12 cellular contexts compared by ENCODE assay signal in the genomic region with DNA sequence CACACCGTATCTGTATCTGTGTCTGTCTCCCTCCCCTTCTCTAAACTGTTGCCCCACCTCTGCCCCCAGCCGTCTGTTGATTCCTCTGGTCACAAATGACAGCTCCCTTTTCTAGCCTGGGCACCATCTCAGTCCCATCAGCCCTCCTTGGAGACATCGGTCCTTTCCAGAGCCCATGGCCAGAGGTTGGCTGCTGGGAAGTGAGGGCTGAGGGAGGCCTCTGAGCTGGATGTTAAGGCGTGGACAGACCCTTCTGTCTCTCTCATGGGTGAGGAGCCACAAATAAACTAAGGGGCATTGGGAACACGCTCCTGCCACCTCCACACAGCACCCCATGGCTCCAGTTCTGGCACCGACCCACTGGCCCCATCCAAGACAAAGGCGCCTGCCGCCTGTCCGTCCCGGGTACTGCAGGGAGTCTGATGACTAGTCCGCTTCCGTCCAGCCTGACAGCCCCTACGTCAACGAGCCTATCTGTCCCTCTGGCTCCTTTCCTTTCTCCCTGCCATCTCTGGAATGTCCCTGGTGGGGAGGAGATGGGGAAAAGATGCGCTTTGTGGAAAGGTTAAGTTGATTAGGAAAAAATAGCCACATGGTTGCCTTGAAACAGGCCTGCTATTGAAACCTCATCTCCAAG. TPM values are rescaled to one million over a fixed set of nuclear protein-coding genes. Genes with fewer than 3 reads are reported as not detected.
DNase-seq lines count a peak whose midpoint lies in the region; ATAC-seq and TF ChIP-seq lines count a peak whose summit lies in the region.
"Had no signal": no experiment of that assay in that cellular context is flagged by ENCODE, and none has a peak within 500 bp of the region (broad histone marks: within the 10 kb centered on the region; RNA-seq: fewer than 3 reads in every experiment).

No MANE protein-coding gene starts in this region.

- H3K36me3 ChIP-seq in Panc1 (ENCODE audit: control insufficient read depth, insufficient read depth, low read length) (peaks cover 4% of the 10 kb centered on the region; the same call in 1 of the 2 replicates), ectodermal cell (ENCODE audit: control insufficient read depth, insufficient read depth, low read length) (no peaks in the 10 kb centered on the region), lower lobe of right lung (peaks cover 27% of the 10 kb centered on the region)
- H3K36me3 ChIP-seq: neutrophil had no signal

- no peaks in the 10 kb centered on the region for H3K9me3 Mint-ChIP-seq in stimulated activated naive B cell treated with anti-CD40 and anti-IgM and Interleukin-4, amounts not matched to agents 10 μg/mL and 1 μg/mL and 100 μg/mL, for 72 hours
- H3K9me3 Mint-ChIP-seq: activated naive CD4-positive, alpha-beta T cell treated with anti-CD3 and anti-CD28 coated beads, Interleukin-2, amount 10 ng/mL, durations not matched to agents 7 days and 5 days had no signal

- H3K9me3 ChIP-seq in Panc1 (ENCODE audit: control insufficient read depth, insufficient read depth, low read depth, low read length) (no peaks in the 10 kb centered on the region), ectodermal cell (ENCODE audit: control insufficient read depth, low read length) (no peaks in the 10 kb centered on the region), lower lobe of right lung (no peaks in the 10 kb centered on the region)
- H3K9me3 ChIP-seq: neutrophil had no signal

- BruUV-seq in Panc1 (replicated peaks; lab: Mats Ljungman, UMichigan), result no TSS peak

- no peak overlapping the region for H3K4me3 Mint-ChIP-seq in stimulated activated naive B cell treated with anti-CD40 and anti-IgM and Interleukin-4, amounts not matched to agents 10 μg/mL and 1 μg/mL and 100 μg/mL, for 72 hours
- H3K4me3 Mint-ChIP-seq: activated naive CD4-positive, alpha-beta T cell treated with anti-CD3 and anti-CD28 coated beads, Interleukin-2, amount 10 ng/mL, durations not matched to agents 7 days and 5 days had no signal

- peak overlapping the region; percentile 89 for H3K27ac ChIP-seq in Panc1 (ENCODE audit: low read length)
- H3K27ac ChIP-seq in ectodermal cell (ENCODE audit: insufficient read depth, low read depth, low read length, poor library complexity, severe bottlenecking), result peak overlapping the region; percentile 86
- H3K27ac ChIP-seq in lower lobe of right lung, result peak overlapping the region; percentile 77
- H3K27ac ChIP-seq: neutrophil had no signal

- intact Hi-C loops in Panc1 (cut with micrococcal nuclease; ENCODE audit: unreplicated experiment) (loop anchor here (5.0 kb wide), 1 partner anchor 62 kb away; no protein-coding TSS in a partner anchor), lower lobe of right lung (cut with DNase I) (no loop called here)

- H3K4me3 ChIP-seq in Panc1 (ENCODE audit: low read depth in 2 of 2, low read length in 2 of 2), result no peak overlapping the region
- H3K4me3 ChIP-seq in ectodermal cell (ENCODE audit: insufficient read depth, low read depth, low read length), result no peak overlapping the region
- peak overlapping the region; percentile 2 for H3K4me3 ChIP-seq in lower lobe of right lung

- POLR2A ChIA-PET in Panc1 (lab: Charles Lee), result no interaction called here

- H3K27ac Mint-ChIP-seq in stimulated activated naive B cell treated with anti-CD40 and anti-IgM and Interleukin-4, amounts not matched to agents 10 μg/mL and 1 μg/mL and 100 μg/mL, for 72 hours, result peak overlapping the region; percentile 47
- H3K27ac Mint-ChIP-seq: activated naive CD4-positive, alpha-beta T cell treated with anti-CD3 and anti-CD28 coated beads, Interleukin-2, amount 10 ng/mL, durations not matched to agents 7 days and 5 days had no signal

- DNase-seq in Panc1 (ENCODE audit: low read depth, low spot score), result no peak
- peak; percentile 57 for DNase-seq in lower lobe of right lung
- DNase-seq in stimulated activated naive B cell treated with anti-CD40 and anti-IgM and Interleukin-4, amounts not matched to agents 10 μg/mL and 1 μg/mL and 100 μg/mL, for 72 hours, result no peak
- DNase-seq in D341Med (ENCODE audit: low spot score), result no peak
- DNase-seq in HT-29 (ENCODE audit: low spot score), result no peak
- no peak for DNase-seq in stimulated activated CD4-positive, alpha-beta T cell treated with anti-CD3 and anti-CD28 coated beads, Interleukin-4, amount 100 ng/mL, for 1 hour
- DNase-seq: activated CD4-positive, CD25-positive, alpha-beta regulatory T cell; activated naive CD4-positive, alpha-beta T cell treated with anti-CD3 and anti-CD28 coated beads, Interleukin-2, amount 10 ng/mL, durations not matched to agents 7 days and 5 days; MM.1S had no signal

- no peaks in the 10 kb centered on the region for H3K27me3 ChIP-seq in Panc1 (ENCODE audit: control insufficient read depth, insufficient read depth, low read length)
- H3K27me3 ChIP-seq in ectodermal cell (ENCODE audit: control insufficient read depth, insufficient read depth, low read length, poor library complexity, severe bottlenecking), result peaks cover 29% of the 10 kb centered on the region
- H3K27me3 ChIP-seq in lower lobe of right lung (ENCODE audit: low read depth), result peaks cover 7% of the 10 kb centered on the region

- peaks cover 86 to 97% of the 10 kb centered on the region in 2 donors for H3K27me3 Mint-ChIP-seq in stimulated activated naive B cell treated with anti-CD40 and anti-IgM and Interleukin-4, amounts not matched to agents 10 μg/mL and 1 μg/mL and 100 μg/mL, for 72 hours

- H3K4me1 ChIP-seq in Panc1 (ENCODE audit: control insufficient read depth, insufficient read depth, low read length) (peaks cover 53% of the 10 kb centered on the region), ectodermal cell (ENCODE audit: control insufficient read depth, insufficient read depth, low read length) (peaks cover 52% of the 10 kb centered on the region), lower lobe of right lung (peaks cover 84% of the 10 kb centered on the region)

- TF ChIP-seq CTCF in Panc1 (IDR thresholded peaks at IDR 0.05), result no peak
- TF ChIP-seq CTCF in lower lobe of right lung (IDR thresholded peaks at IDR 0.05), result peak; percentile 34

- peaks cover 58 to 74% of the 10 kb centered on the region in 2 donors for H3K4me1 Mint-ChIP-seq in stimulated activated naive B cell treated with anti-CD40 and anti-IgM and Interleukin-4, amounts not matched to agents 10 μg/mL and 1 μg/mL and 100 μg/mL, for 72 hours

- H3K36me3 Mint-ChIP-seq in stimulated activated naive B cell treated with anti-CD40 and anti-IgM and Interleukin-4, amounts not matched to agents 10 μg/mL and 1 μg/mL and 100 μg/mL, for 72 hours, result peaks cover 0 to 10% of the 10 kb centered on the region in 2 donors
- H3K36me3 Mint-ChIP-seq: activated naive CD4-positive, alpha-beta T cell treated with anti-CD3 and anti-CD28 coated beads, Interleukin-2, amount 10 ng/mL, durations not matched to agents 7 days and 5 days had no signal

- ATAC-seq in Panc1 (no peak), lower lobe of right lung (peak in 1 of 2 donors; percentile 12), HG03097 (IDR thresholded peaks at IDR 0.05; ENCODE audit: low FRiP score, unreplicated experiment) (no peak)
- ATAC-seq in stimulated activated naive B cell treated with anti-CD40 and anti-IgM and Interleukin-4, amounts not matched to agents 10 μg/mL and 1 μg/mL and 100 μg/mL, for 72 hours (replicated peaks), result no peak

- CTCF ChIA-PET in Panc1 (lab: Charles Lee), result no interaction called here

- in situ Hi-C loops in Panc1 (cut with HindIII; ENCODE audit: low pct_unique_long_range_greater_than_20kb, low sequenced_read_pairs), result no loop called here

- WGBS in ectodermal cell, 2 experiments, result 26 to 27% methylated on average over 15 of the region's 15 CpGs

RNA-seq across cellular contexts. Expression of a gene that starts 10.5 kb away (rescaled TPM):
- total RNA-seq in Panc1 (2021; ENCODE audit: unreplicated experiment) (78.0 TPM), lower lobe of right lung (30.5 TPM)
- polyA plus RNA-seq in Panc1 (2012; ENCODE audit: insufficient read length), result 109 TPM
- 0.76 TPM for polyA plus RNA-seq in ectodermal cell (2013, experiment 1 of 4)
- 0.94 TPM for polyA plus RNA-seq in ectodermal cell (2013, experiment 2 of 4)
- 0.64 TPM for polyA plus RNA-seq in ectodermal cell (2013, experiment 3 of 4)
- polyA plus RNA-seq in ectodermal cell (2013, experiment 4 of 4), result 1.2 TPM
- 12.4 and 16.6 TPM in 2 replicates for total RNA-seq in HT-29 (2014; rRNA removed; shearing (Covaris generic))
